ENCODE assay signal across 29 cellular contexts in genomic region chr11:72871089-72871488, GRCh38. TPM values are rescaled to one million over a fixed set of nuclear protein-coding genes. Genes with fewer than 3 reads are reported as not detected.
DNase-seq lines count a peak whose midpoint lies in the region; ATAC-seq and TF ChIP-seq lines count a peak whose summit lies in the region.
"Had no signal": no experiment of that assay in that cellular context is flagged by ENCODE, and none has a peak within 500 bp of the region (broad histone marks: within the 10 kb centered on the region; RNA-seq: fewer than 3 reads in every experiment).

No MANE protein-coding gene starts in this region.

- ATAC-seq in GM19455 (IDR thresholded peaks at IDR 0.05; ENCODE audit: unreplicated experiment) (no peak), psoas muscle (no peak), GM19397 (IDR thresholded peaks at IDR 0.05; ENCODE audit: unreplicated experiment) (no peak)
- ATAC-seq: A549; CD8-positive, alpha-beta T cell; heart right ventricle; lower lobe of right lung; mucosa of descending colon; natural killer cell had no signal

- H3K36me3 ChIP-seq in psoas muscle (ENCODE audit: insufficient read depth in 1 of 2, low read depth in 1 of 2) = no peaks in the 10 kb centered on the region
- H3K36me3 ChIP-seq: ovary, vagina had no signal

- no peaks in the 10 kb centered on the region for H3K4me1 ChIP-seq in psoas muscle
- H3K4me1 ChIP-seq: lower lobe of right lung, vagina had no signal

- H3K9me3 ChIP-seq in psoas muscle = no peaks in the 10 kb centered on the region
- H3K9me3 ChIP-seq: A549, heart right ventricle, lower lobe of right lung, mucosa of descending colon, ovary, tibial artery, vagina had no signal

- H3K27me3 ChIP-seq in psoas muscle (ENCODE audit: insufficient read depth in 3 of 3, low read length in 2 of 3) = no peaks in the 10 kb centered on the region
- H3K27me3 ChIP-seq: heart right ventricle, ovary, tibial artery, vagina had no signal

- no peak overlapping the region for H3K27ac ChIP-seq in psoas muscle
- H3K27ac ChIP-seq: A549, lower lobe of right lung, ovary, skin epidermis, vagina had no signal

- no peak for TF ChIP-seq CTCF in AG10803 (conservative IDR thresholded peaks at IDR 0.05; ENCODE audit: low read length)
- TF ChIP-seq CTCF in choroid plexus epithelial cell (conservative IDR thresholded peaks at IDR 0.05; ENCODE audit: low read depth, low read length) = no peak
- no peak for TF ChIP-seq CTCF in psoas muscle (IDR thresholded peaks at IDR 0.05)

- intact Hi-C loops in psoas muscle (cut with DNase I) = no loop called here

- H3K4me3 ChIP-seq in AG10803 (ENCODE audit: low read length) (no peak overlapping the region), choroid plexus epithelial cell (ENCODE audit: low read depth, low read length) (no peak overlapping the region), psoas muscle (no peak overlapping the region)
- H3K4me3 ChIP-seq: A549, heart right ventricle, lower lobe of right lung, mucosa of descending colon, ovary, skin epidermis, tibial artery, vagina had no signal

- 90 to 100% (median 91%) methylated on average over 1 of the region's 1 CpG for WGBS in psoas muscle, 3 donors

- DNase-seq in AG10803 (ENCODE audit: low read depth) = peak; percentile 11
- peak; percentile 29 for DNase-seq in NCI-H446 treated with DMSO at 0.1 percent for 48 hours (lab: John Stamatoyannopoulos, UW)
- DNase-seq in choroid plexus epithelial cell (ENCODE audit: low read depth) = peak; percentile 39
- DNase-seq in iris pigment epithelial cell (ENCODE audit: low read depth) = peak; percentile 24
- DNase-seq in psoas muscle = no peak
- no peak for DNase-seq in HUDEP-2 (lab: John Stamatoyannopoulos, UW; ENCODE audit: unreplicated experiment in 76 of 76)
- DNase-seq: activated CD4-positive, alpha-beta memory T cell treated with anti-CD3 and anti-CD28 coated beads, Interleukin-2, amount 10 ng/mL, durations not matched to agents 7 days and 5 days; activated naive CD4-positive, alpha-beta T cell treated with anti-CD3 and anti-CD28 coated beads for 36 hours; amniotic stem cell; CD8-positive, alpha-beta T cell; EL; H9; heart right ventricle; KG1; lower lobe of right lung; mucosa of descending colon; natural killer cell; NCI-H1417; NCI-H2029; NCI-H524; NK-92 treated with Interleukin-12 subunit alpha and Interleukin-12 subunit beta, amount 100 ng/mL, for 24 hours; ovary; T-helper 2 cell; tibial artery had no signal

RNA-seq across cellular contexts. Expression of gene ATG16L2, which starts 56.9 kb away (rescaled TPM):
- total RNA-seq in psoas muscle = 1 to 10 TPM; 4.5 to 9.6 (median 5.4) TPM
- 1 to 10 TPM; 3.9 to 5.2 (median 4.7) TPM for polyA plus RNA-seq in psoas muscle

Comparison
In these comparisons a context has a peak if more than half of its experiments do, and no peak if none do; other contexts are left out.
1. DNase-seq: peak in AG10803 (single experiment), NCI-H446 treated with DMSO at 0.1 percent for 48 hours (single experiment), choroid plexus epithelial cell (single experiment) and iris pigment epithelial cell (single experiment); none in psoas muscle (0 of 2) and HUDEP-2 (0 of 76).